ENCODE assay signal across 21 cellular contexts in genomic region chrX:14228611-14229010, GRCh38.
"Had no signal": no experiment of that assay in that cellular context is flagged by ENCODE, and none has a peak within 500 bp of the region (broad histone marks: within the 10 kb centered on the region; RNA-seq: fewer than 3 reads in every experiment).

No MANE protein-coding gene starts in this region.

- ATAC-seq: activated CD8-positive, alpha-beta T cell treated with anti-CD3 and anti-CD28 coated beads for 36 hours; activated T-helper 17 cell treated with anti-CD3 and anti-CD28 coated beads, Interleukin-2, amount 50 U/mL, for 72 hours; mucosa of descending colon had no signal

- H3K4me3 ChIP-seq: colonic mucosa, mucosa of descending colon, tibial artery had no signal

- H3K27ac ChIP-seq: colonic mucosa, tibial artery had no signal

- DNase-seq: activated CD4-positive, alpha-beta T cell treated with anti-CD3 and anti-CD28 coated beads, Interleukin-2, amount 10 ng/mL, durations not matched to agents 24 days and 14 days; activated CD4-positive, CD25-positive, alpha-beta regulatory T cell; activated CD8-positive, alpha-beta T cell treated with anti-CD3 and anti-CD28 coated beads for 36 hours; activated naive CD4-positive, alpha-beta T cell treated with Interleukin-2 at 50 U/mL for 16 hours; activated naive CD8-positive, alpha-beta T cell treated with anti-CD3 and anti-CD28 coated beads, Interleukin-2, amount 10 ng/mL, durations not matched to agents 7 days and 5 days; activated T-cell treated with anti-CD3 and anti-CD28 coated beads, Interleukin-2, amount 50 U/mL, for 1 hour; amygdala; colonic mucosa; endodermal cell; erythroblast; immature natural killer cell; mesenchymal stem cell; mucosa of descending colon; naive B cell; stimulated activated CD4-positive, alpha-beta T cell treated with anti-CD3 and anti-CD28 coated beads, Interleukin-12 subunit alpha, Interleukin-12 subunit beta, amount 100 ng/mL, for 4 hours; stimulated activated CD4-positive, alpha-beta T cell treated with anti-CD3 and anti-CD28 coated beads, Interleukin-1b, Interleukin-23, amount 100 ng/mL, for 48 hours; stimulated activated naive CD4-positive, alpha-beta T cell treated with Interleukin-2 at 50 U/mL for 16 hours; substantia nigra; T1000; tibial artery had no signal

- H3K4me1 ChIP-seq: colonic mucosa, tibial artery had no signal

- H3K36me3 ChIP-seq: colonic mucosa, tibial artery had no signal

- H3K27me3 ChIP-seq: colonic mucosa, tibial artery had no signal

- H3K9me3 ChIP-seq: colonic mucosa, mucosa of descending colon had no signal
